In genomic region chr2:74581463-74581862, GRCh38 we compare ENCODE assay signal across 12 cellular contexts. TPM values are rescaled to one million over a fixed set of nuclear protein-coding genes. Genes with fewer than 3 reads are reported as not detected.
"Had no signal": no experiment of that assay in that cellular context is flagged by ENCODE, and none has a peak within 500 bp of the region (broad histone marks: within the 10 kb centered on the region; RNA-seq: fewer than 3 reads in every experiment).

No MANE protein-coding gene starts in this region.

- DNase-seq: GM23248, GOT3, H7, H9, HCEC 1CT, HFFc6 had no signal

- H3K9ac ChIP-seq: GM23248 had no signal

- H3K36me3 ChIP-seq: HAP-1 had no signal

- FAIRE-seq: H1, H54 had no signal

- H3K9me3 ChIP-seq: HAP-1 had no signal

- ATAC-seq: GM23338, HCT116 had no signal

- H3K4me2 ChIP-seq: GM23338 had no signal

- H3K27ac Mint-ChIP-seq: GM23338, H9, HFFc6 had no signal

- H3K4me3 Mint-ChIP-seq: GM23338, H9, HFFc6 had no signal

- H2AFZ ChIP-seq: GM23248, GM23338 had no signal

- H3K27ac ChIP-seq: GM23248 had no signal

- H3K4me3 ChIP-seq: GM23248, GM23338, HAP-1 had no signal

- H3K9me3 Mint-ChIP-seq: GM23338, H9, HFFc6 had no signal

RNA-seq across cellular contexts. Expression of gene DQX1, which starts 55.4 kb away (rescaled TPM):
- total RNA-seq: GM23248, H4 had no signal
- polyA plus RNA-seq: GM23248 had no signal
